In genomic region chr14:49692895-49693737, GRCh38 we compare ENCODE assay signal across 8 cellular contexts. TPM values are rescaled to one million over a fixed set of nuclear protein-coding genes. Genes with fewer than 3 reads are reported as not detected.
DNase-seq lines count a peak whose midpoint lies in the region; ATAC-seq and TF ChIP-seq lines count a peak whose summit lies in the region.

A gene with protein sequence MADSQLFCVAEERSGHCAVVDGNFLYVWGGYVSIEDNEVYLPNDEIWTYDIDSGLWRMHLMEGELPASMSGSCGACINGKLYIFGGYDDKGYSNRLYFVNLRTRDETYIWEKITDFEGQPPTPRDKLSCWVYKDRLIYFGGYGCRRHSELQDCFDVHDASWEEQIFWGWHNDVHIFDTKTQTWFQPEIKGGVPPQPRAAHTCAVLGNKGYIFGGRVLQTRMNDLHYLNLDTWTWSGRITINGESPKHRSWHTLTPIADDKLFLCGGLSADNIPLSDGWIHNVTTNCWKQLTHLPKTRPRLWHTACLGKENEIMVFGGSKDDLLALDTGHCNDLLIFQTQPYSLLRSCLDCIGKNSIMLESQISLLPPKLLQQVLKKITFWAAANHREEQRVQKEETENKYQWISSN (plus strand): TSS chr14:49693120. CDS start chr14:49693195, 75 bp downstream.

- intact Hi-C loops in lower leg skin (cut with DNase I; ENCODE audit: low total_unique reads): no loop called here

- H3K4me3 ChIP-seq in AG10803 (ENCODE audit: low read length) (peak within 1 kb of the TSS; percentile 72), lower leg skin (ENCODE audit: low read depth, poor library complexity, severe bottlenecking) (peak within 1 kb of the TSS; percentile 70)

- WGBS in lower leg skin, 2 donors: 0 to 1% methylated on average over 59 to 73 of the region's 85 CpGs

- DNase-seq in AG10803 (ENCODE audit: low read depth) (peak; percentile 75), NCI-H524 treated with DMSO at 0.1 percent for 48 hours (lab: John Stamatoyannopoulos, UW) (peak; percentile 35), dermis microvascular lymphatic vessel endothelial cell (ENCODE audit: low read depth in 2 of 2) (peak; percentile 45 to 85), lower leg skin (ENCODE audit: low spot score in 2 of 2) (peak; percentile 79 to 97)
- peak; percentile 76 to 80 for DNase-seq in activated CD4-positive, alpha-beta T cell treated with anti-CD3 and anti-CD28 coated beads, Interleukin-2, amount 50 U/mL, for 48 hours
- DNase-seq in stimulated activated CD4-positive, alpha-beta T cell treated with anti-CD3 and anti-CD28 coated beads, Interleukin-4, amount 100 ng/mL, for 24 hours: peak; percentile 75

- no peak for TF ChIP-seq CTCF in AG10803 (conservative IDR thresholded peaks at IDR 0.05; ENCODE audit: low read length)
- TF ChIP-seq CTCF in lower leg skin (IDR thresholded peaks at IDR 0.05): no peak

- ATAC-seq in HG03432 (IDR thresholded peaks at IDR 0.05; ENCODE audit: unreplicated experiment): peak; percentile 74

- peak; percentile 72 for TF ChIP-seq POLR2A in GM19193 (IDR thresholded peaks at IDR 0.05; ENCODE audit: extremely low read depth, insufficient read depth, insufficient read length)
- no peak for TF ChIP-seq POLR2A in lower leg skin (IDR thresholded peaks at IDR 0.05)

RNA-seq across cellular contexts. Expression of the gene that starts here (rescaled TPM):
- 0.90 and 1.5 TPM in 2 replicates for total RNA-seq in dermis microvascular lymphatic vessel endothelial cell
- 1 to 10 TPM; 3.4 to 5.6 (median 4.7) TPM for total RNA-seq in lower leg skin

Comparison
In these comparisons a context has a peak if more than half of its experiments do, and no peak if none do; other contexts are left out.
1. Peak in every context shown above with its lines: DNase-seq, ATAC-seq and H3K4me3 ChIP-seq.
2. DNase-seq: peak in every context shown above with its lines; median percentile 88 in lower leg skin; 78 in activated CD4-positive, alpha-beta T cell treated with anti-CD3 and anti-CD28 coated beads, Interleukin-2, amount 50 U/mL, for 48 hours; 75 in AG10803; 75 in stimulated activated CD4-positive, alpha-beta T cell treated with anti-CD3 and anti-CD28 coated beads, Interleukin-4, amount 100 ng/mL, for 24 hours; 65 in dermis microvascular lymphatic vessel endothelial cell; 35 in NCI-H524 treated with DMSO at 0.1 percent for 48 hours.